Comparison of ENCODE assay signal across 10 cellular contexts in genomic region chr10:91607661-91608442, GRCh38. TPM values are rescaled to one million over a fixed set of nuclear protein-coding genes. Genes with fewer than 3 reads are reported as not detected.
DNase-seq lines count a peak whose midpoint lies in the region; ATAC-seq and TF ChIP-seq lines count a peak whose summit lies in the region.
"Had no signal": no experiment of that assay in that cellular context is flagged by ENCODE, and none has a peak within 500 bp of the region (broad histone marks: within the 10 kb centered on the region; RNA-seq: fewer than 3 reads in every experiment).

No MANE protein-coding gene starts in this region.

- no peak overlapping the region for H2AFZ ChIP-seq in PC-9

- H3K27ac ChIP-seq in AG04450 (ENCODE audit: low read depth, low read length) (peak overlapping the region; percentile 89), VCaP (peak overlapping the region; percentile 95), heart left ventricle (peak overlapping the region; percentile 84 to 97 (median 90)), psoas muscle (peak overlapping the region; percentile 94), PC-9 (no peak overlapping the region)
- H3K27ac ChIP-seq in CD4-positive, alpha-beta T cell (ENCODE audit: low read depth, low read length), result no peak overlapping the region

- H3K4me3 ChIP-seq in AG04450 (ENCODE audit: low read depth, low read length), result no peak overlapping the region
- H3K4me3 ChIP-seq in heart left ventricle, result no peak overlapping the region
- H3K4me3 ChIP-seq in psoas muscle, result peak overlapping the region; percentile 48
- H3K4me3 ChIP-seq in PC-9, result no peak overlapping the region
- H3K4me3 ChIP-seq: HAP-1 had no signal

- TF ChIP-seq CTCF in AG04450 (IDR thresholded peaks at IDR 0.05; ENCODE audit: low read depth, low read length) (no peak), VCaP (conservative IDR thresholded peaks at IDR 0.05) (no peak), heart left ventricle (IDR thresholded peaks at IDR 0.05) (no peak), psoas muscle (IDR thresholded peaks at IDR 0.05) (no peak), PC-9 (conservative IDR thresholded peaks at IDR 0.05) (no peak)
- no peak for TF ChIP-seq CTCF in CD4-positive, alpha-beta T cell (IDR thresholded peaks at IDR 0.05)

- H3K27ac Mint-ChIP-seq in CD4-positive, alpha-beta T cell, result no peak overlapping the region
- H3K27ac Mint-ChIP-seq: WTC11 had no signal

- ATAC-seq in heart left ventricle (peak; percentile 73 to 85 (median 77)), psoas muscle (peak in 3 of 4 donors; percentile 11 to 58 (median 47))
- no peak for ATAC-seq in CD4-positive, alpha-beta T cell (ENCODE audit: poor library complexity)
- ATAC-seq: WTC11 had no signal

- POLR2A ChIA-PET in AG04450 (lab: Yijun Ruan, JAX), result interaction anchor here (1.6 kb wide), 1 partner anchor 25 kb away, joined by 7 read pairs; the partner anchor contains the start of gene PPP1R3C
- POLR2A ChIA-PET in CD4-positive, alpha-beta T cell (lab: Charles Lee), result no interaction called here
- POLR2A ChIA-PET in PC-9 (lab: Charles Lee; ENCODE audit: unreplicated experiment), result no interaction called here

- no peaks in the 10 kb centered on the region for H3K4me1 Mint-ChIP-seq in CD4-positive, alpha-beta T cell (ENCODE audit: low read depth)
- H3K4me1 Mint-ChIP-seq: WTC11 had no signal

- no peak overlapping the region for H3K4me3 Mint-ChIP-seq in CD4-positive, alpha-beta T cell
- H3K4me3 Mint-ChIP-seq: WTC11 had no signal

- peaks cover 4 to 69% (median 35%) of the 10 kb centered on the region in 12 donors for H3K4me1 ChIP-seq in heart left ventricle
- peaks cover 55% of the 10 kb centered on the region for H3K4me1 ChIP-seq in psoas muscle
- H3K4me1 ChIP-seq in PC-9 (replicated peaks; ENCODE audit: insufficient read depth), result peaks cover 27% of the 10 kb centered on the region
- H3K4me1 ChIP-seq: HAP-1 had no signal

- H3F3A ChIP-seq in PC-9 (ENCODE audit: insufficient read depth, low read depth), result peaks cover 26% of the 10 kb centered on the region; the same call in 1 of the 2 replicates

- no peak for TF ChIP-seq POLR2A in heart left ventricle (IDR thresholded peaks at IDR 0.05)

- intact Hi-C loops in heart left ventricle (cut with DNase I) (loop anchor here in 3 of 10 donors (2.0 kb wide), 3 partner anchors 17 to 21 kb away; no protein-coding TSS in a partner anchor), psoas muscle (cut with DNase I) (no loop called here), PC-9 (cut with micrococcal nuclease; ENCODE audit: unreplicated experiment) (no loop called here)
- intact Hi-C loops in CD4-positive, alpha-beta T cell (cut with DNase I, micrococcal nuclease), result no loop called here

- no peak overlapping the region for H3K4me2 ChIP-seq in PC-9

- CTCF ChIA-PET in AG04450 (lab: Charles Lee) (interaction anchor here (0.7 to 2.7 kb wide), 2 partner anchors 24 to 28 kb away, joined by 3 to 8 read pairs; no protein-coding TSS in a partner anchor), PC-9 (lab: Charles Lee) (no interaction called here)
- CTCF ChIA-PET in CD4-positive, alpha-beta T cell (lab: Charles Lee), result no interaction called here

- no peaks in the 10 kb centered on the region for H4K20me1 ChIP-seq in PC-9 (ENCODE audit: insufficient read depth)

- 22 to 38% (median 28%) methylated on average over 5 of the region's 5 CpGs for WGBS in heart left ventricle, 4 donors
- 24 to 30% (median 28%) methylated on average over 5 of the region's 5 CpGs for WGBS in psoas muscle, 3 donors

- no peaks in the 10 kb centered on the region; the same call in 1 of the 2 replicates for H3K9me3 ChIP-seq in AG04450 (ENCODE audit: control insufficient read depth, insufficient read depth, low read length)
- H3K9me3 ChIP-seq in heart left ventricle, result peaks cover 0 to 13% (median 3%) of the 10 kb centered on the region in 12 donors
- H3K9me3 ChIP-seq in psoas muscle, result peaks cover 3% of the 10 kb centered on the region
- no peaks in the 10 kb centered on the region for H3K9me3 ChIP-seq in CD4-positive, alpha-beta T cell (ENCODE audit: control insufficient read depth, low read length)
- no peaks in the 10 kb centered on the region; the same call in 1 of the 2 replicates for H3K9me3 ChIP-seq in PC-9 (ENCODE audit: insufficient read depth, low read depth)
- H3K9me3 ChIP-seq: HAP-1 had no signal

- BruUV-seq in PC-9 (replicated peaks; lab: Mats Ljungman, UMichigan), result no TSS peak

- H3K27me3 ChIP-seq in AG04450 (ENCODE audit: control insufficient read depth, insufficient read depth, low read length) (no peaks in the 10 kb centered on the region), heart left ventricle (no peaks in the 10 kb centered on the region), psoas muscle (ENCODE audit: insufficient read depth in 3 of 3, low read length in 2 of 3) (no peaks in the 10 kb centered on the region), PC-9 (ENCODE audit: insufficient read depth, low read depth) (no peaks in the 10 kb centered on the region)
- H3K27me3 ChIP-seq in CD4-positive, alpha-beta T cell (ENCODE audit: control insufficient read depth, insufficient read depth, low read length), result peaks cover 3% of the 10 kb centered on the region

- no peak for DNase-seq in AG04450 (ENCODE audit: low read depth, low spot score)
- DNase-seq in heart left ventricle, result peak in 2 of 5 donors; percentile 35 to 59
- no peak for DNase-seq in psoas muscle
- no peak for DNase-seq in AG08395 (ENCODE audit: low spot score)
- no peak for DNase-seq in CD4-positive, alpha-beta T cell
- DNase-seq in PC-9, result no peak
- no peak for DNase-seq in HK-2 (ENCODE audit: unreplicated experiment)

- peaks cover 17% of the 10 kb centered on the region for H3K27me3 Mint-ChIP-seq in CD4-positive, alpha-beta T cell

- no peaks in the 10 kb centered on the region for H3K9me3 Mint-ChIP-seq in CD4-positive, alpha-beta T cell

- H3K36me3 ChIP-seq in heart left ventricle (no peaks in the 10 kb centered on the region), psoas muscle (ENCODE audit: insufficient read depth in 1 of 2, low read depth in 1 of 2) (no peaks in the 10 kb centered on the region), PC-9 (ENCODE audit: low read depth) (no peaks in the 10 kb centered on the region)
- H3K36me3 ChIP-seq: HAP-1 had no signal

- no peaks in the 10 kb centered on the region for H3K36me3 Mint-ChIP-seq in CD4-positive, alpha-beta T cell (ENCODE audit: low read depth)
- H3K36me3 Mint-ChIP-seq: WTC11 had no signal

- H3K9me2 ChIP-seq in PC-9 (ENCODE audit: insufficient read depth), result no peaks in the 10 kb centered on the region

- no peaks in the 10 kb centered on the region for H3K79me2 ChIP-seq in PC-9 (ENCODE audit: low read depth)

RNA-seq across cellular contexts. Expression of gene PPP1R3C, which starts 25.0 kb away (rescaled TPM):
- polyA plus RNA-seq in AG04450 (2011; rRNA removed), result 42.2 and 51.1 TPM in 2 replicates
- 60.6 and 76.4 TPM in 2 replicates for polyA minus RNA-seq in AG04450 (2011; rRNA and poly(A)+ RNA removed)
- 100 to 1,000 TPM in 7 of 9 donors, 10 to 100 TPM in 2; 38.0 to 270 (median 150) TPM for total RNA-seq in heart left ventricle
- 10 to 100 TPM; 35.4 to 82.6 TPM for polyA plus RNA-seq in heart left ventricle
- 100 to 1,000 TPM in 3 of 4 donors, 10 to 100 TPM in 1; 89.6 to 359 (median 280) TPM for total RNA-seq in psoas muscle
- 100 to 1,000 TPM in 1 of 3 donors, 10 to 100 TPM in 2; 38.5 to 111 (median 59.1) TPM for polyA plus RNA-seq in psoas muscle
- not detected for total RNA-seq in CD4-positive, alpha-beta T cell
- 1.5 and 1.8 TPM in 2 replicates for total RNA-seq in PC-9 (2021)

Comparison
In these comparisons a context has a peak if more than half of its experiments do, and no peak if none do; other contexts are left out.
1. H3K27ac ChIP-seq: peak in AG04450 (single experiment), VCaP (single experiment), heart left ventricle (12 of 12) and psoas muscle (single experiment); none in CD4-positive, alpha-beta T cell (single experiment) and PC-9 (single experiment).
2. RNA of gene PPP1R3C, which starts 25.0 kb away (total RNA-seq): 89.6 to 359 TPM in psoas muscle and 38.0 to 270 TPM in heart left ventricle; 1.5 to 1.8 TPM in PC-9 and not detected in CD4-positive, alpha-beta T cell; every median in the first group is over 10 times any median in the second.